Comparison of ENCODE assay signal across 7 cellular contexts in genomic region chr11:69641681-69642548, GRCh38. TPM values are rescaled to one million over a fixed set of nuclear protein-coding genes. Genes with fewer than 3 reads are reported as not detected.
DNase-seq lines count a peak whose midpoint lies in the region; ATAC-seq and TF ChIP-seq lines count a peak whose summit lies in the region.

No MANE protein-coding gene starts in this region.

- no peaks in the 10 kb centered on the region for H3K27me3 ChIP-seq in smooth muscle cell (ENCODE audit: low read depth)

- H3K4me2 ChIP-seq in smooth muscle cell: peak overlapping the region; percentile 96

- H3K9me3 ChIP-seq in smooth muscle cell (replicated peaks; ENCODE audit: low read depth): no peaks in the 10 kb centered on the region

- no peak overlapping the region for H2AFZ ChIP-seq in smooth muscle cell (ENCODE audit: low read depth)

- H3K36me3 ChIP-seq in smooth muscle cell (ENCODE audit: low read depth): no peaks in the 10 kb centered on the region

- H3K27me3 Mint-ChIP-seq in activated CD4-positive, alpha-beta memory T cell treated with anti-CD3 and anti-CD28 coated beads for 36 hours: peaks cover 30% of the 10 kb centered on the region

- peak overlapping the region; percentile 98 for H3K9ac ChIP-seq in smooth muscle cell (ENCODE audit: low read depth)

- H3K4me1 ChIP-seq in smooth muscle cell (ENCODE audit: low read depth): peaks cover 40% of the 10 kb centered on the region

- peak overlapping the region; percentile 91 for H3K27ac ChIP-seq in smooth muscle cell (ENCODE audit: low read depth)

- H4K20me1 ChIP-seq in smooth muscle cell (ENCODE audit: low read depth): peaks cover 50% of the 10 kb centered on the region

- peaks cover 24% of the 10 kb centered on the region for H3K4me1 Mint-ChIP-seq in activated CD4-positive, alpha-beta memory T cell treated with anti-CD3 and anti-CD28 coated beads for 36 hours (ENCODE audit: low read depth)

- H3K4me3 Mint-ChIP-seq in activated CD4-positive, alpha-beta memory T cell treated with anti-CD3 and anti-CD28 coated beads for 36 hours: peak overlapping the region; percentile 51

- peak; percentile 22 for DNase-seq in HT-29 (ENCODE audit: low spot score)
- no peak for DNase-seq in activated CD4-positive, alpha-beta memory T cell treated with anti-CD3 and anti-CD28 coated beads for 36 hours
- no peak for DNase-seq in smooth muscle cell (lab: John Stamatoyannopoulos, UW; ENCODE audit: unreplicated experiment)
- no peak for DNase-seq in NCI-H2227 (lab: John Stamatoyannopoulos, UW; ENCODE audit: unreplicated experiment)
- DNase-seq in pons (ENCODE audit: low spot score): no peak

- 1% methylated on average over 57 of the region's 68 CpGs for WGBS in smooth muscle cell (ENCODE audit: low lambda C conversion rate)

- CTCF ChIA-PET in activated CD4-positive, alpha-beta memory T cell treated with anti-CD3 and anti-CD28 coated beads for 36 hours (lab: Charles Lee): interaction anchor here (1.0 to 4.3 kb wide), 7 partner anchors 29 to 540 kb away, joined by 3 to 62 read pairs (median 7); partner anchors contain the start of gene MYEOV

- ATAC-seq in GM19397 (IDR thresholded peaks at IDR 0.05; ENCODE audit: unreplicated experiment): no peak

- no peaks in the 10 kb centered on the region for H3K36me3 Mint-ChIP-seq in activated CD4-positive, alpha-beta memory T cell treated with anti-CD3 and anti-CD28 coated beads for 36 hours

- H3F3A ChIP-seq in smooth muscle cell (ENCODE audit: low read depth): peaks cover 14% of the 10 kb centered on the region

- H3K27ac Mint-ChIP-seq in activated CD4-positive, alpha-beta memory T cell treated with anti-CD3 and anti-CD28 coated beads for 36 hours: no peak overlapping the region

- peaks cover 68% of the 10 kb centered on the region for H3K79me2 ChIP-seq in smooth muscle cell (ENCODE audit: low read depth)

- POLR2A ChIA-PET in activated CD4-positive, alpha-beta memory T cell treated with anti-CD3 and anti-CD28 coated beads for 36 hours (lab: Charles Lee): no interaction called here

- no peak for TF ChIP-seq CTCF in smooth muscle cell (IDR thresholded peaks at IDR 0.05; ENCODE audit: borderline replicate concordance, insufficient read depth, poor library complexity, severe bottlenecking)

- peak overlapping the region; percentile 93 for H3K4me3 ChIP-seq in iPS-11a (ENCODE audit: low read depth, low read length)
- H3K4me3 ChIP-seq in smooth muscle cell: peak overlapping the region; percentile 93

- intact Hi-C loops in activated CD4-positive, alpha-beta memory T cell treated with anti-CD3 and anti-CD28 coated beads for 36 hours (cut with micrococcal nuclease): loop anchor here (5.0 kb wide), 1 partner anchor 405 kb away; no protein-coding TSS in a partner anchor

- no peaks in the 10 kb centered on the region for H3K9me3 Mint-ChIP-seq in activated CD4-positive, alpha-beta memory T cell treated with anti-CD3 and anti-CD28 coated beads for 36 hours

RNA-seq across cellular contexts. Expression of gene CCND1, which starts 1.0 kb away (rescaled TPM):
- total RNA-seq in HT-29 (2014; rRNA removed; shearing (Covaris generic)): 134 and 151 TPM in 2 replicates
- total RNA-seq in activated CD4-positive, alpha-beta memory T cell treated with anti-CD3 and anti-CD28 coated beads for 36 hours: 1 to 10 TPM in 1 of 2 experiments, under 1 TPM in 1; 0.19 to 1.3 TPM
- 281 and 307 TPM in 2 replicates for total RNA-seq in smooth muscle cell
- 482 and 510 TPM in 2 replicates for polyA plus RNA-seq in smooth muscle cell

RNA-seq across cellular contexts. Expression of gene LTO1, which starts 33.2 kb away (rescaled TPM):
- total RNA-seq in HT-29 (2014; rRNA removed; shearing (Covaris generic)): 31.7 and 40.1 TPM in 2 replicates
- total RNA-seq in activated CD4-positive, alpha-beta memory T cell treated with anti-CD3 and anti-CD28 coated beads for 36 hours: 10 to 100 TPM; 16.3 to 16.7 TPM
- 7.2 and 8.0 TPM in 2 replicates for total RNA-seq in smooth muscle cell
- polyA plus RNA-seq in smooth muscle cell: 17.3 and 22.6 TPM in 2 replicates

Comparison
In these comparisons a context has a peak if more than half of its experiments do, and no peak if none do; other contexts are left out.
1. RNA of gene CCND1, which starts 1.0 kb away (total RNA-seq): 281 to 307 TPM in smooth muscle cell and 134 to 151 TPM in HT-29; 0.19 to 1.3 TPM in activated CD4-positive, alpha-beta memory T cell treated with anti-CD3 and anti-CD28 coated beads for 36 hours; every median in the first group is over 10 times any median in the second.